ENCODE assay signal across 1 cellular context in genomic region chr10:113872139-113873030, GRCh38.
TF ChIP-seq lines count a peak whose summit lies in the region.

No MANE protein-coding gene starts in this region.

TF ChIP-seq in HepG2, 621 proteins besides CTCF, POLR2A, EP300 and RAD21:
- TF ChIP-seq NFKBIZ (CRISPR knock-in tag; IDR thresholded peaks at IDR 0.05) (no peak), ZNF3 (CRISPR knock-in tag; IDR thresholded peaks at IDR 0.05) (no peak), MAFK (conservative IDR thresholded peaks at IDR 0.05 in 1 of 2, IDR thresholded peaks at IDR 0.05 in 1 of 2; ENCODE audit: low read length in 2 of 2) (peak; percentile 93 to 98), MAFF (IDR thresholded peaks at IDR 0.05; ENCODE audit: low read depth, low read length) (peak; percentile 96), ZBTB20 (CRISPR knock-in tag; IDR thresholded peaks at IDR 0.05; ENCODE audit: borderline replicate concordance, low read depth) (no peak)
